8 cellular contexts compared by ENCODE assay signal in the genomic region with DNA sequence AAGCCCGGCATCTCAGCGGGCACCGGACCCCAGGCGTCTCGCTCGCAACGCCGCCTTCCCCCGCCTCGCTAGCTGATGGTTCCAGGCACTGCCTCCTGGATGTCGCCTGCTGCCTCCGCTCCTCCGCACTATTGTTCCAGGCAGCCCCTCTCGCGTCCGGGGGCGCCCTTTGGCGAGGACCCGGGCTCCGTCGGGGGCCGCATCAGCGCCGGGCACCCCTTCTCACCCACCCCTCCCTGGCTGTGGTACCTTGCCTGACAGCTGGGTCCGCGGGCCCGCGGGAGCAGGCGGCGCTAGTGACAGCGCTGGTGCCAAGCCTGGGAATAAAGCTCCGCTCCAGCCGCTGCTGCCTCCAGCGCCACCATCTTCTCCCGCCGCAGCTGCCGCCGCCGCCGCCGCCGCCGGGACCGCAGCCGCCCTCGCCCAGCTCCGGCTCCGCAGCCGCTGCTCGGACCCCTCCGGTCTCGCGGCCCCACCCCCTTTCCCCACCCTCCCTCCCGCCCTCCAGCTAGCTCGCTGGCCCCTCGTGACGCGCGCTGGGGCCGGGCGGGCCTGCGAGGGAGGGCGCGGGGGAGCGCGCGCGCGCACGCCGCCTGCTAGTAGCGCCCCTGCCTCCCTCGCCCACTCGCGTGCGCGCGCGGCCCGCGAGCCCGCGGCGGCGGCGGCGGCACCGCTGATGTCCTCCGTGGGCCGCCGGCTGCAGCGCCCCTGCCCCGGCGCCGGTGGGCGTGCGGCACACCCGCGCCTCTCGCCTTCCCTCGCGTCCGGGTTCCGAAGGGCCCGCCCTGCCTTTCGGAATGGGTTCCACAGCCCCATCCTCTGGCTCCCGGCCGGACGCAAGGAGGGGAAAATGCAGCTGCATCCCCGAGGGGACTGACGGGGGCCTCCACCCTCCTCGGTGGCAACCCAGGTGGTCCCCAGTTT. TPM values are rescaled to one million over a fixed set of nuclear protein-coding genes. Genes with fewer than 3 reads are reported as not detected.
DNase-seq lines count a peak whose midpoint lies in the region; ATAC-seq and TF ChIP-seq lines count a peak whose summit lies in the region.

APBA1 (minus strand) TSS at position 468 of the 924 bp plus-strand sequence.

- H3K9me3 Mint-ChIP-seq in CD4-positive, alpha-beta memory T cell: no peaks in the 10 kb centered on the region

- H3K4me3 ChIP-seq in CD4-positive, alpha-beta memory T cell (ENCODE audit: low read length in 2 of 2): peak within 1 kb of the TSS in 1 of 2 donors; percentile 74
- H3K4me3 ChIP-seq in right atrium auricular region: peak within 1 kb of the TSS; percentile 88 to 91

- no peaks in the 10 kb centered on the region for H3K36me3 ChIP-seq in CD4-positive, alpha-beta memory T cell (ENCODE audit: insufficient read depth, low read length)
- H3K36me3 ChIP-seq in right atrium auricular region: no peaks in the 10 kb centered on the region

- POLR2A ChIA-PET in CD4-positive, alpha-beta memory T cell (lab: Charles Lee; ENCODE audit: partially characterized antibody): interaction anchor here (1.6 kb wide), 1 partner anchor 88 kb away, joined by 9 read pairs; the partner anchor contains the start of gene PTAR1

- peak; percentile 45 to 56 (median 49) for DNase-seq in CD4-positive, alpha-beta memory T cell
- DNase-seq in HT-29 (ENCODE audit: low spot score) (peak; percentile 12), right atrium auricular region (ENCODE audit: low spot score) (no peak), posterior vena cava (ENCODE audit: low spot score) (peak; percentile 88)
- no peak for DNase-seq in NK-92 treated with Interleukin-12 subunit alpha and Interleukin-12 subunit beta, amount 100 ng/mL, for 24 hours (lab: John Stamatoyannopoulos, UW)

- H3K4me1 Mint-ChIP-seq in CD4-positive, alpha-beta memory T cell: peaks cover 12 to 29% (median 18%) of the 10 kb centered on the region in 4 donors

- ATAC-seq in GM21360 (IDR thresholded peaks at IDR 0.05; ENCODE audit: unreplicated experiment) (peak; percentile 32), SK-N-SH treated with all-trans-retinoic acid at 6 μM for 48 hours (peak; percentile 46)

- H3K27me3 Mint-ChIP-seq in CD4-positive, alpha-beta memory T cell: peaks cover 12 to 22% of the 10 kb centered on the region in 2 donors

- intact Hi-C loops in CD4-positive, alpha-beta memory T cell (cut with micrococcal nuclease): loop anchor here (1.0 to 10.0 kb wide), 2 partner anchors 87 to 743 kb away; partner anchors contain the start of gene KLF9
- intact Hi-C loops in posterior vena cava (cut with DNase I): loop anchor here in 1 of 2 donors (10.0 kb wide), 1 partner anchor 63 kb away; no protein-coding TSS in a partner anchor

- no peak within 1 kb of the TSS for H3K27ac ChIP-seq in CD4-positive, alpha-beta memory T cell (ENCODE audit: low read depth, low read length)
- H3K27ac ChIP-seq in angular gyrus (ENCODE audit: low read depth, low read length) (peak within 1 kb of the TSS; percentile 92), right atrium auricular region (peak within 1 kb of the TSS; percentile 86 to 89)

- TF ChIP-seq CTCF in right atrium auricular region (IDR thresholded peaks at IDR 0.05): peak in 1 of 2 donors; percentile 33

- H3K36me3 Mint-ChIP-seq in CD4-positive, alpha-beta memory T cell: no peaks in the 10 kb centered on the region

- H3K27ac Mint-ChIP-seq in CD4-positive, alpha-beta memory T cell: peak within 1 kb of the TSS in 2 of 7 donors; percentile 49 to 75

- peaks cover 6% of the 10 kb centered on the region for H3K27me3 ChIP-seq in CD4-positive, alpha-beta memory T cell (ENCODE audit: insufficient read depth, low read length)
- H3K27me3 ChIP-seq in right atrium auricular region: no peaks in the 10 kb centered on the region

- H3K4me1 ChIP-seq in CD4-positive, alpha-beta memory T cell (ENCODE audit: insufficient read depth, low read length): peaks cover 12% of the 10 kb centered on the region
- peaks cover 0 to 20% of the 10 kb centered on the region in 2 donors for H3K4me1 ChIP-seq in right atrium auricular region

- no peaks in the 10 kb centered on the region for H3K9me3 ChIP-seq in CD4-positive, alpha-beta memory T cell (ENCODE audit: control insufficient read depth in 1 of 2, low read length in 2 of 2)
- H3K9me3 ChIP-seq in right atrium auricular region: no peaks in the 10 kb centered on the region

- CTCF ChIA-PET in CD4-positive, alpha-beta memory T cell (lab: Charles Lee; ENCODE audit: partially characterized antibody): interaction anchor here (0.8 to 2.1 kb wide), 6 partner anchors 10 to 246 kb away, joined by 3 to 11 read pairs (median 4); no protein-coding TSS in a partner anchor

- peak within 1 kb of the TSS; percentile 80 to 88 (median 82) for H3K4me3 Mint-ChIP-seq in CD4-positive, alpha-beta memory T cell

TF ChIP-seq in SK-N-SH treated with all-trans-retinoic acid at 6 μM for 48 hours, 23 proteins besides CTCF, POLR2A, EP300 and RAD21:
- TF ChIP-seq ESRRG (CRISPR knock-in tag; IDR thresholded peaks at IDR 0.05) (no peak), ZNF70 (CRISPR knock-in tag; IDR thresholded peaks at IDR 0.05) (peak; percentile 79)

RNA-seq across cellular contexts. Expression of gene APBA1, which starts in this region (rescaled TPM):
- under 1 TPM; 0.83 to 0.90 TPM for total RNA-seq in CD4-positive, alpha-beta memory T cell
- polyA plus RNA-seq in CD4-positive, alpha-beta memory T cell: 1 to 10 TPM in 1 of 2 donors, not detected in 1; 2.0 TPM
- 0.25 and 2.7 TPM in 2 replicates for total RNA-seq in HT-29 (2014; rRNA removed; shearing (Covaris generic))
- 10 to 100 TPM in 1 of 2 donors, 1 to 10 TPM in 1; 5.6 to 12.1 TPM for total RNA-seq in right atrium auricular region
- 1 to 10 TPM; 8.9 to 9.2 TPM for total RNA-seq in posterior vena cava

Comparison
In these comparisons a context has a peak if more than half of its experiments do, and no peak if none do; other contexts are left out.
1. DNase-seq: peak in CD4-positive, alpha-beta memory T cell (5 of 5), HT-29 (single experiment) and posterior vena cava (single experiment); none in right atrium auricular region (single experiment) and NK-92 treated with Interleukin-12 subunit alpha and Interleukin-12 subunit beta, amount 100 ng/mL, for 24 hours (single experiment).